Comparison of ENCODE assay signal across 1 cellular context in the genomic region with DNA sequence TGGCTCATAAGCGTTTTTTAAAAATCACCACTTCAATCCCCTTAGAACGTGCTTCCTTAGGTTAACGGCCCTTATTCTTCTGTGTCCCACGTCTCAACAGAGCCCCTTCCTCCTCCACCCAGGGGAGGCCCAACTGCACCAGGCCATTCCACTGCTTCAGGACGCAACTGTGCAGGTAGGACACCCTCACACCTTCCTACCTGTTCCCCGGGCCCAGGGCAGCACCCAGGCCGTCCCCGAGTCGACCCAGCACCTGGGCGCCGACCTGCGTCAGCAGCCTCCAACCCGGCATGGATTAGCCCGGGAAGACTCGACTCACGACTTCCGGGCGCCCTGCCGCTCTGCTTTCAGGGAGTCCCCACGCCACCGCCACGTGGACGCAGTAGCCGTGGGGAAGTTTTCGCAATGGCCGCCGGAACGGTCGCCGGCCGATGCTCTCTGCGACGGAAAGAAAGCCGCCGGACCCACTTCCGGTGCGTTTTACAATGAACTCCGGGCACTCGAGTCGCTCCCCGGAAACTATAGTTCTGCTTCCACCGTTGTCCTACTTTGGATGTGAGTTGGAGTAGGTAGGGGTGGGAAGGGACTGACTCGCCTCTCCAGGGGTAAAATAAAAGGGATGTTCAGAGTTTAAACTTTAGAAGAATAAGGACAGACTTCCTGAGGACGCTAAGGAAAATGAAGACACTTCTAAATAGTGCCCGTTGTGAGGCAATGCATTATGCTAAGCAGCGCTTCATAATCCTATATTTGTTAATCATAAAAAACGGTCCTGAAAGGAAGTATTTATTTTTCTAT.
TF ChIP-seq lines count a peak whose summit lies in the region.

A gene (minus strand): TSS at position 442 of the 798 bp plus-strand sequence. CDS start 150 bp downstream, at position 292.

TF ChIP-seq in HEK293, 187 proteins besides CTCF, POLR2A, EP300 and RAD21 (continued from another document and continues in another):
- TF ChIP-seq ZNF521 (tag by site-specific recombination; IDR thresholded peaks at IDR 0.05), result no peak
- TF ChIP-seq, protein P1, sequence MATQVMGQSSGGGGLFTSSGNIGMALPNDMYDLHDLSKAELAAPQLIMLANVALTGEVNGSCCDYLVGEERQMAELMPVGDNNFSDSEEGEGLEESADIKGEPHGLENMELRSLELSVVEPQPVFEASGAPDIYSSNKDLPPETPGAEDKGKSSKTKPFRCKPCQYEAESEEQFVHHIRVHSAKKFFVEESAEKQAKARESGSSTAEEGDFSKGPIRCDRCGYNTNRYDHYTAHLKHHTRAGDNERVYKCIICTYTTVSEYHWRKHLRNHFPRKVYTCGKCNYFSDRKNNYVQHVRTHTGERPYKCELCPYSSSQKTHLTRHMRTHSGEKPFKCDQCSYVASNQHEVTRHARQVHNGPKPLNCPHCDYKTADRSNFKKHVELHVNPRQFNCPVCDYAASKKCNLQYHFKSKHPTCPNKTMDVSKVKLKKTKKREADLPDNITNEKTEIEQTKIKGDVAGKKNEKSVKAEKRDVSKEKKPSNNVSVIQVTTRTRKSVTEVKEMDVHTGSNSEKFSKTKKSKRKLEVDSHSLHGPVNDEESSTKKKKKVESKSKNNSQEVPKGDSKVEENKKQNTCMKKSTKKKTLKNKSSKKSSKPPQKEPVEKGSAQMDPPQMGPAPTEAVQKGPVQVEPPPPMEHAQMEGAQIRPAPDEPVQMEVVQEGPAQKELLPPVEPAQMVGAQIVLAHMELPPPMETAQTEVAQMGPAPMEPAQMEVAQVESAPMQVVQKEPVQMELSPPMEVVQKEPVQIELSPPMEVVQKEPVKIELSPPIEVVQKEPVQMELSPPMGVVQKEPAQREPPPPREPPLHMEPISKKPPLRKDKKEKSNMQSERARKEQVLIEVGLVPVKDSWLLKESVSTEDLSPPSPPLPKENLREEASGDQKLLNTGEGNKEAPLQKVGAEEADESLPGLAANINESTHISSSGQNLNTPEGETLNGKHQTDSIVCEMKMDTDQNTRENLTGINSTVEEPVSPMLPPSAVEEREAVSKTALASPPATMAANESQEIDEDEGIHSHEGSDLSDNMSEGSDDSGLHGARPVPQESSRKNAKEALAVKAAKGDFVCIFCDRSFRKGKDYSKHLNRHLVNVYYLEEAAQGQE (tag by site-specific recombination; IDR thresholded peaks at IDR 0.05), result peak; percentile 48
- no peak for TF ChIP-seq ZNF843 (tag by site-specific recombination; IDR thresholded peaks at IDR 0.05)
- TF ChIP-seq, protein P2, sequence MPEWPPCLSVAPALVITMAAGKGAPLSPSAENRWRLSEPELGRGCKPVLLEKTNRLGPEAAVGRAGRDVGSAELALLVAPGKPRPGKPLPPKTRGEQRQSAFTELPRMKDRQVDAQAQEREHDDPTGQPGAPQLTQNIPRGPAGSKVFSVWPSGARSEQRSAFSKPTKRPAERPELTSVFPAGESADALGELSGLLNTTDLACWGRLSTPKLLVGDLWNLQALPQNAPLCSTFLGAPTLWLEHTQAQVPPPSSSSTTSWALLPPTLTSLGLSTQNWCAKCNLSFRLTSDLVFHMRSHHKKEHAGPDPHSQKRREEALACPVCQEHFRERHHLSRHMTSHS (tag by site-specific recombination; IDR thresholded peaks at IDR 0.05), result no peak
- TF ChIP-seq ZNF324 (tag by site-specific recombination; IDR thresholded peaks at IDR 0.05), result no peak; the same call in 1 of the 2 replicates
- TF ChIP-seq, protein P3, sequence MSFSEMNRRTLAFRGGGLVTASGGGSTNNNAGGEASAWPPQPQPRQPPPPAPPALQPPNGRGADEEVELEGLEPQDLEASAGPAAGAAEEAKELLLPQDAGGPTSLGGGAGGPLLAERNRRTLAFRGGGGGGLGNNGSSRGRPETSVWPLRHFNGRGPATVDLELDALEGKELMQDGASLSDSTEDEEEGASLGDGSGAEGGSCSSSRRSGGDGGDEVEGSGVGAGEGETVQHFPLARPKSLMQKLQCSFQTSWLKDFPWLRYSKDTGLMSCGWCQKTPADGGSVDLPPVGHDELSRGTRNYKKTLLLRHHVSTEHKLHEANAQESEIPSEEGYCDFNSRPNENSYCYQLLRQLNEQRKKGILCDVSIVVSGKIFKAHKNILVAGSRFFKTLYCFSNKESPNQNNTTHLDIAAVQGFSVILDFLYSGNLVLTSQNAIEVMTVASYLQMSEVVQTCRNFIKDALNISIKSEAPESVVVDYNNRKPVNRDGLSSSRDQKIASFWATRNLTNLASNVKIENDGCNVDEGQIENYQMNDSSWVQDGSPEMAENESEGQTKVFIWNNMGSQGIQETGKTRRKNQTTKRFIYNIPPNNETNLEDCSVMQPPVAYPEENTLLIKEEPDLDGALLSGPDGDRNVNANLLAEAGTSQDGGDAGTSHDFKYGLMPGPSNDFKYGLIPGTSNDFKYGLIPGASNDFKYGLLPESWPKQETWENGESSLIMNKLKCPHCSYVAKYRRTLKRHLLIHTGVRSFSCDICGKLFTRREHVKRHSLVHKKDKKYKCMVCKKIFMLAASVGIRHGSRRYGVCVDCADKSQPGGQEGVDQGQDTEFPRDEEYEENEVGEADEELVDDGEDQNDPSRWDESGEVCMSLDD (tag by site-specific recombination; IDR thresholded peaks at IDR 0.05), result no peak
- TF ChIP-seq ZNF777 (tag by site-specific recombination; IDR thresholded peaks at IDR 0.05; ENCODE audit: borderline replicate concordance), result no peak
- TF ChIP-seq ZBTB8A (tag by site-specific recombination; IDR thresholded peaks at IDR 0.05), result peak; percentile 11; the same call in 1 of the 2 replicates
- TF ChIP-seq EGR2 (tag by site-specific recombination; IDR thresholded peaks at IDR 0.05; ENCODE audit: low read depth), result no peak
- no peak for TF ChIP-seq ZBTB21 (tag by site-specific recombination; IDR thresholded peaks at IDR 0.05)
- no peak for TF ChIP-seq ZNF555 (tag by site-specific recombination; conservative IDR thresholded peaks at IDR 0.05)
- no peak for TF ChIP-seq MYNN (tag by site-specific recombination; IDR thresholded peaks at IDR 0.05; ENCODE audit: borderline replicate concordance)
- no peak for TF ChIP-seq KLF7 (tag by site-specific recombination; IDR thresholded peaks at IDR 0.05; ENCODE audit: borderline replicate concordance)
- no peak for TF ChIP-seq ZNF214 (tag by site-specific recombination; IDR thresholded peaks at IDR 0.05; ENCODE audit: borderline replicate concordance)
- TF ChIP-seq ZNF138 (tag by site-specific recombination; IDR thresholded peaks at IDR 0.05; ENCODE audit: borderline replicate concordance), result no peak
- no peak for TF ChIP-seq ZNF610 (tag by site-specific recombination; IDR thresholded peaks at IDR 0.05; ENCODE audit: borderline replicate concordance)
- TF ChIP-seq ZNF571 (tag by site-specific recombination; IDR thresholded peaks at IDR 0.05), result no peak
- TF ChIP-seq WT1 (tag by site-specific recombination; IDR thresholded peaks at IDR 0.05), result no peak
- TF ChIP-seq ZNF202 (tag by site-specific recombination; IDR thresholded peaks at IDR 0.05; ENCODE audit: borderline replicate concordance), result no peak
- TF ChIP-seq KLF16 (tag by site-specific recombination; IDR thresholded peaks at IDR 0.05), result peak; percentile 69; the same call in 1 of the 2 replicates
- TF ChIP-seq GLI4 (tag by site-specific recombination; IDR thresholded peaks at IDR 0.05), result 0 out of 2 replicates have a peak, but pooled peaks have one; percentile 54
- TF ChIP-seq, protein P4, sequence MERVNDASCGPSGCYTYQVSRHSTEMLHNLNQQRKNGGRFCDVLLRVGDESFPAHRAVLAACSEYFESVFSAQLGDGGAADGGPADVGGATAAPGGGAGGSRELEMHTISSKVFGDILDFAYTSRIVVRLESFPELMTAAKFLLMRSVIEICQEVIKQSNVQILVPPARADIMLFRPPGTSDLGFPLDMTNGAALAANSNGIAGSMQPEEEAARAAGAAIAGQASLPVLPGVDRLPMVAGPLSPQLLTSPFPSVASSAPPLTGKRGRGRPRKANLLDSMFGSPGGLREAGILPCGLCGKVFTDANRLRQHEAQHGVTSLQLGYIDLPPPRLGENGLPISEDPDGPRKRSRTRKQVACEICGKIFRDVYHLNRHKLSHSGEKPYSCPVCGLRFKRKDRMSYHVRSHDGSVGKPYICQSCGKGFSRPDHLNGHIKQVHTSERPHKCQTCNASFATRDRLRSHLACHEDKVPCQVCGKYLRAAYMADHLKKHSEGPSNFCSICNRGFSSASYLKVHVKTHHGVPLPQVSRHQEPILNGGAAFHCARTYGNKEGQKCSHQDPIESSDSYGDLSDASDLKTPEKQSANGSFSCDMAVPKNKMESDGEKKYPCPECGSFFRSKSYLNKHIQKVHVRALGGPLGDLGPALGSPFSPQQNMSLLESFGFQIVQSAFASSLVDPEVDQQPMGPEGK (tag by site-specific recombination; IDR thresholded peaks at IDR 0.05), result 0 out of 2 replicates have a peak, but pooled peaks have one; percentile 24
- TF ChIP-seq GLIS1 (tag by site-specific recombination; IDR thresholded peaks at IDR 0.05), result peak; percentile 14; the same call in 1 of the 2 replicates
- no peak for TF ChIP-seq ZNF239 (tag by site-specific recombination; IDR thresholded peaks at IDR 0.05)
- 0 out of 2 replicates have a peak, but pooled peaks have one; percentile 57 for TF ChIP-seq ZNF785 (tag by site-specific recombination; IDR thresholded peaks at IDR 0.05)
- TF ChIP-seq HOXC10 (CRISPR knock-in tag; IDR thresholded peaks at IDR 0.05), result no peak
- no peak for TF ChIP-seq ZNF701 (tag by site-specific recombination; IDR thresholded peaks at IDR 0.05)
- no peak for TF ChIP-seq ZNF184 (tag by site-specific recombination; IDR thresholded peaks at IDR 0.05)
- 0 out of 2 replicates have a peak, but pooled peaks have one; percentile 9 for TF ChIP-seq KLF9 (tag by site-specific recombination; IDR thresholded peaks at IDR 0.05; ENCODE audit: low read depth)
- TF ChIP-seq, protein P5, sequence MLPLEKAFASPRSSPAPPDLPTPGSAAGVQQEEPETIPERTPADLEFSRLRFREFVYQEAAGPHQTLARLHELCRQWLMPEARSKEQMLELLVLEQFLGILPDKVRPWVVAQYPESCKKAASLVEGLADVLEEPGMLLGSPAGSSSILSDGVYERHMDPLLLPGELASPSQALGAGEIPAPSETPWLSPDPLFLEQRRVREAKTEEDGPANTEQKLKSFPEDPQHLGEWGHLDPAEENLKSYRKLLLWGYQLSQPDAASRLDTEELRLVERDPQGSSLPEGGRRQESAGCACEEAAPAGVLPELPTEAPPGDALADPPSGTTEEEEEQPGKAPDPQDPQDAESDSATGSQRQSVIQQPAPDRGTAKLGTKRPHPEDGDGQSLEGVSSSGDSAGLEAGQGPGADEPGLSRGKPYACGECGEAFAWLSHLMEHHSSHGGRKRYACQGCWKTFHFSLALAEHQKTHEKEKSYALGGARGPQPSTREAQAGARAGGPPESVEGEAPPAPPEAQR (tag by site-specific recombination; IDR thresholded peaks at IDR 0.05), result no peak
- TF ChIP-seq, protein P6, sequence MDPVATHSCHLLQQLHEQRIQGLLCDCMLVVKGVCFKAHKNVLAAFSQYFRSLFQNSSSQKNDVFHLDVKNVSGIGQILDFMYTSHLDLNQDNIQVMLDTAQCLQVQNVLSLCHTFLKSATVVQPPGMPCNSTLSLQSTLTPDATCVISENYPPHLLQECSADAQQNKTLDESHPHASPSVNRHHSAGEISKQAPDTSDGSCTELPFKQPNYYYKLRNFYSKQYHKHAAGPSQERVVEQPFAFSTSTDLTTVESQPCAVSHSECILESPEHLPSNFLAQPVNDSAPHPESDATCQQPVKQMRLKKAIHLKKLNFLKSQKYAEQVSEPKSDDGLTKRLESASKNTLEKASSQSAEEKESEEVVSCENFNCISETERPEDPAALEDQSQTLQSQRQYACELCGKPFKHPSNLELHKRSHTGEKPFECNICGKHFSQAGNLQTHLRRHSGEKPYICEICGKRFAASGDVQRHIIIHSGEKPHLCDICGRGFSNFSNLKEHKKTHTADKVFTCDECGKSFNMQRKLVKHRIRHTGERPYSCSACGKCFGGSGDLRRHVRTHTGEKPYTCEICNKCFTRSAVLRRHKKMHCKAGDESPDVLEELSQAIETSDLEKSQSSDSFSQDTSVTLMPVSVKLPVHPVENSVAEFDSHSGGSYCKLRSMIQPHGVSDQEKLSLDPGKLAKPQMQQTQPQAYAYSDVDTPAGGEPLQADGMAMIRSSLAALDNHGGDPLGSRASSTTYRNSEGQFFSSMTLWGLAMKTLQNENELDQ (tag by site-specific recombination; IDR thresholded peaks at IDR 0.05; ENCODE audit: low read depth), result no peak
- TF ChIP-seq ZNF677 (tag by site-specific recombination; IDR thresholded peaks at IDR 0.05), result 0 out of 2 replicates have a peak, but pooled peaks have one; percentile 16
- TF ChIP-seq ZNF274 (IDR thresholded peaks at IDR 0.05; ENCODE audit: low read length), result no peak
- TF ChIP-seq ZNF274 (tag by site-specific recombination; IDR thresholded peaks at IDR 0.05; ENCODE audit: borderline replicate concordance), result no peak
- TF ChIP-seq, protein P7, sequence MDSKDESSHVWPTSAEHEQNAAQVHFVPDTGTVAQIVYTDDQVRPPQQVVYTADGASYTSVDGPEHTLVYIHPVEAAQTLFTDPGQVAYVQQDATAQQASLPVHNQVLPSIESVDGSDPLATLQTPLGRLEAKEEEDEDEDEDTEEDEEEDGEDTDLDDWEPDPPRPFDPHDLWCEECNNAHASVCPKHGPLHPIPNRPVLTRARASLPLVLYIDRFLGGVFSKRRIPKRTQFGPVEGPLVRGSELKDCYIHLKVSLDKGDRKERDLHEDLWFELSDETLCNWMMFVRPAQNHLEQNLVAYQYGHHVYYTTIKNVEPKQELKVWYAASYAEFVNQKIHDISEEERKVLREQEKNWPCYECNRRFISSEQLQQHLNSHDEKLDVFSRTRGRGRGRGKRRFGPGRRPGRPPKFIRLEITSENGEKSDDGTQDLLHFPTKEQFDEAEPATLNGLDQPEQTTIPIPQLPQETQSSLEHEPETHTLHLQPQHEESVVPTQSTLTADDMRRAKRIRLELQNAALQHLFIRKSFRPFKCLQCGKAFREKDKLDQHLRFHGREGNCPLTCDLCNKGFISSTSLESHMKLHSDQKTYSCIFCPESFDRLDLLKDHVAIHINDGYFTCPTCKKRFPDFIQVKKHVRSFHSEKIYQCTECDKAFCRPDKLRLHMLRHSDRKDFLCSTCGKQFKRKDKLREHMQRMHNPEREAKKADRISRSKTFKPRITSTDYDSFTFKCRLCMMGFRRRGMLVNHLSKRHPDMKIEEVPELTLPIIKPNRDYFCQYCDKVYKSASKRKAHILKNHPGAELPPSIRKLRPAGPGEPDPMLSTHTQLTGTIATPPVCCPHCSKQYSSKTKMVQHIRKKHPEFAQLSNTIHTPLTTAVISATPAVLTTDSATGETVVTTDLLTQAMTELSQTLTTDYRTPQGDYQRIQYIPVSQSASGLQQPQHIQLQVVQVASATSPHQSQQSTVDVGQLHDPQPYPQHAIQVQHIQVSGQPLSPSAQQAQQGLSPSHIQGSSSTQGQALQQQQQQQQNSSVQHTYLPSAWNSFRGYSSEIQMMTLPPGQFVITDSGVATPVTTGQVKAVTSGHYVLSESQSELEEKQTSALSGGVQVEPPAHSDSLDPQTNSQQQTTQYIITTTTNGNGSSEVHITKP (tag by site-specific recombination; IDR thresholded peaks at IDR 0.05), result peak; percentile 42
- TF ChIP-seq, protein P8, sequence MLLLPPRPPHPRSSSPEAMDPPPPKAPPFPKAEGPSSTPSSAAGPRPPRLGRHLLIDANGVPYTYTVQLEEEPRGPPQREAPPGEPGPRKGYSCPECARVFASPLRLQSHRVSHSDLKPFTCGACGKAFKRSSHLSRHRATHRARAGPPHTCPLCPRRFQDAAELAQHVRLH (tag by site-specific recombination; IDR thresholded peaks at IDR 0.05), result no peak
- TF ChIP-seq ZBTB48 (tag by site-specific recombination; IDR thresholded peaks at IDR 0.05), result no peak
- TF ChIP-seq, protein P9, sequence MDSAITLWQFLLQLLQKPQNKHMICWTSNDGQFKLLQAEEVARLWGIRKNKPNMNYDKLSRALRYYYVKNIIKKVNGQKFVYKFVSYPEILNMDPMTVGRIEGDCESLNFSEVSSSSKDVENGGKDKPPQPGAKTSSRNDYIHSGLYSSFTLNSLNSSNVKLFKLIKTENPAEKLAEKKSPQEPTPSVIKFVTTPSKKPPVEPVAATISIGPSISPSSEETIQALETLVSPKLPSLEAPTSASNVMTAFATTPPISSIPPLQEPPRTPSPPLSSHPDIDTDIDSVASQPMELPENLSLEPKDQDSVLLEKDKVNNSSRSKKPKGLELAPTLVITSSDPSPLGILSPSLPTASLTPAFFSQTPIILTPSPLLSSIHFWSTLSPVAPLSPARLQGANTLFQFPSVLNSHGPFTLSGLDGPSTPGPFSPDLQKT (IDR thresholded peaks at IDR 0.05; ENCODE audit: borderline replicate concordance, low read depth, low read length), result no peak
